In the genomic region with DNA sequence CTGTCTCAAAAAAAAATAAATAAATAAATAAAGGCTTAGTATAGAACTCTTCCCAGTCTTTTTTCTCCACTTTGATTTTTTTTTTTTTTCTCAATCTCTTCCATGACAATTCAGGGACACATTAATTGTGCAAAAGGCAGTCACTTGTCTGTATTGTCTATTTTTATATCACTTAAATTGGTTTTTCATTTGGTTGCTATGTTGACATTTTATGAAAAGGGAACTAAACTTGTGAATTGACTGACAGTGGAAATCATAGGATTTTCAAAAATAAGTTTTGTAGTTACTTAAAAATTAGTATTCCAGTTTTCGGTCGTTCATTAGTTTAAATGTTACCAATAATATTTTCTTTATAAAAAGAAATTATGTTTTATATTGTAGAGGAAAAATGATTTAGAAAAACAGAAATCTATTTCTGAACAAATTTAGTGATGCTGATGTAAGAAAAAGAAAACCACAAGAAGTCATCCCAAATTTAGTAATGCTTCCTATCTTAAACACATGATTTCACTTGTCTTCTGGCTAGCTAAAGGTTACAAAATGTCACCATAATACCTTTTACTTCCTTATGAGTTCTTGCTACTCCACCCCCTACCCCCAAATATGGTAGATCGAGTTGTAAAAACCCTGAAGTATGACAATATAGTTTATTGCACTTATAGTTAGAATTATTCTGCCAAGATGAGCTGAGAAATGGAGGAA, we compare ENCODE assay signal across 22 cellular contexts. TPM values are rescaled to one million over a fixed set of nuclear protein-coding genes. Genes with fewer than 3 reads are reported as not detected.
DNase-seq lines count a peak whose midpoint lies in the region; ATAC-seq and TF ChIP-seq lines count a peak whose summit lies in the region.
"Had no signal": no experiment of that assay in that cellular context is flagged by ENCODE, and none has a peak within 500 bp of the region (broad histone marks: within the 10 kb centered on the region; RNA-seq: fewer than 3 reads in every experiment).

No MANE protein-coding gene starts in this region.

- H2AFZ ChIP-seq in SK-N-SH (ENCODE audit: low read depth) (0 out of 2 replicates have a peak overlapping the region, but pooled peaks have one; percentile 31), PC-9 (no peak overlapping the region)
- H2AFZ ChIP-seq: hepatocyte had no signal

- H3K79me2 ChIP-seq in SK-N-SH (ENCODE audit: insufficient read depth) (no peaks in the 10 kb centered on the region), PC-9 (ENCODE audit: low read depth) (peaks cover 99% of the 10 kb centered on the region)

- no peaks in the 10 kb centered on the region for H4K20me1 ChIP-seq in SK-N-SH (ENCODE audit: insufficient read depth)
- peaks cover 34% of the 10 kb centered on the region for H4K20me1 ChIP-seq in PC-9 (ENCODE audit: insufficient read depth)

- CTCF ChIA-PET in SK-N-SH (lab: Yijun Ruan, JAX) = no interaction called here
- CTCF ChIA-PET in PC-9 (lab: Charles Lee) = no interaction called here

- H3K9me3 ChIP-seq in SK-N-SH (no peaks in the 10 kb centered on the region), PC-9 (ENCODE audit: insufficient read depth, low read depth) (peaks cover 4% of the 10 kb centered on the region), transverse colon (no peaks in the 10 kb centered on the region)
- H3K9me3 ChIP-seq: body of pancreas, colonic mucosa had no signal

- DNase-seq in SK-N-SH = no peak
- no peak for DNase-seq in PC-9
- DNase-seq in left colon = no peak
- no peak for DNase-seq in transverse colon
- no peak for DNase-seq in NCI-H1694 treated with DMSO at 0.1 percent for 48 hours (lab: John Stamatoyannopoulos, UW)
- no peak for DNase-seq in cerebellum (ENCODE audit: low spot score)
- DNase-seq in dedifferentiated amniotic fluid mesenchymal stem cell (ENCODE audit: extremely low spot score) = no peak
- DNase-seq: 8988T; activated T-cell treated with anti-CD3 and anti-CD28 coated beads for 4 hours; body of pancreas; colonic mucosa; GDM1; H9; mammary epithelial cell; naive thymus-derived CD8-positive, alpha-beta T cell; NCI-H1694; NCI-H345; posterior cingulate gyrus; stimulated activated CD4-positive, alpha-beta T cell treated with anti-CD3 and anti-CD28 coated beads, Interleukin-2, amount 100 ng/mL, for 48 hours; T-cell had no signal

- H3K4me3 ChIP-seq in SK-N-SH (ENCODE audit: low read depth in 2 of 2, low read length in 1 of 2) (no peak overlapping the region), PC-9 (no peak overlapping the region), transverse colon (no peak overlapping the region)
- H3K4me3 ChIP-seq: body of pancreas, colonic mucosa, hepatocyte had no signal

- no peak overlapping the region for H3K4me2 ChIP-seq in SK-N-SH
- no peak overlapping the region for H3K4me2 ChIP-seq in PC-9
- H3K4me2 ChIP-seq: hepatocyte had no signal

- ATAC-seq in SK-N-SH treated with all-trans-retinoic acid at 6 μM for 48 hours (no peak), left colon (peak; percentile 96)
- ATAC-seq: body of pancreas; naive thymus-derived CD8-positive, alpha-beta T cell; T-cell had no signal

- no peak overlapping the region for H3K9ac ChIP-seq in SK-N-SH

- TF ChIP-seq EP300 in SK-N-SH (IDR thresholded peaks at IDR 0.05; ENCODE audit: borderline replicate concordance in 1 of 2, low read depth in 1 of 2, low read length in 1 of 2) = no peak
- TF ChIP-seq EP300 in transverse colon (IDR thresholded peaks at IDR 0.05; ENCODE audit: low read depth) = no peak

- H3F3A ChIP-seq in SK-N-SH (replicated peaks; ENCODE audit: insufficient read depth) (no peaks in the 10 kb centered on the region), PC-9 (ENCODE audit: insufficient read depth, low read depth) (peaks cover 48% of the 10 kb centered on the region)

- H3K4me1 ChIP-seq in SK-N-SH (ENCODE audit: control insufficient read depth in 1 of 2, insufficient read depth in 2 of 2, low read depth in 1 of 2, low read length in 1 of 2) = no peaks in the 10 kb centered on the region
- peaks cover 11% of the 10 kb centered on the region for H3K4me1 ChIP-seq in PC-9 (replicated peaks; ENCODE audit: insufficient read depth)
- peaks cover 0 to 28% (median 14%) of the 10 kb centered on the region in 4 donors for H3K4me1 ChIP-seq in transverse colon
- H3K4me1 ChIP-seq: body of pancreas had no signal

- in situ Hi-C loops in transverse colon (cut with MboI; ENCODE audit: low pct_ligation_motif_present in 1 of 4, low pct_unique_long_range_greater_than_20kb in 1 of 4, low sequenced_read_pairs in 3 of 4) = no loop called here

- no TSS peak for BruUV-seq in PC-9 (replicated peaks; lab: Mats Ljungman, UMichigan)

- no peak overlapping the region for H3K27ac ChIP-seq in SK-N-SH (ENCODE audit: low read depth in 2 of 2, low read length in 1 of 2)
- peak overlapping the region; percentile 33 for H3K27ac ChIP-seq in PC-9
- H3K27ac ChIP-seq in transverse colon = peak overlapping the region; percentile 38 to 61 (median 57)
- H3K27ac ChIP-seq: colonic mucosa, hepatocyte had no signal

- no peaks in the 10 kb centered on the region for H3K36me3 ChIP-seq in SK-N-SH (replicated peaks in 1 of 2; ENCODE audit: control insufficient read depth in 1 of 2, insufficient read depth in 2 of 2, low read length in 1 of 2)
- H3K36me3 ChIP-seq in PC-9 (ENCODE audit: low read depth) = peaks cover 60% of the 10 kb centered on the region
- no peaks in the 10 kb centered on the region for H3K36me3 ChIP-seq in transverse colon
- H3K36me3 ChIP-seq: colonic mucosa had no signal

- WGBS in SK-N-SH (ENCODE audit: low lambda C conversion rate) = 83% methylated on average over 3 of the region's 3 CpGs
- 45 to 55% methylated on average over 3 of the region's 3 CpGs for WGBS in transverse colon (ENCODE audit: low coverage in 1 of 2), 2 donors

- H3K27me3 ChIP-seq in SK-N-SH (ENCODE audit: insufficient read depth) (no peaks in the 10 kb centered on the region), PC-9 (ENCODE audit: insufficient read depth, low read depth) (no peaks in the 10 kb centered on the region), transverse colon (no peaks in the 10 kb centered on the region)
- H3K27me3 ChIP-seq: body of pancreas, colonic mucosa, hepatocyte had no signal

- POLR2A ChIA-PET in SK-N-SH (lab: Yijun Ruan, JAX) (no interaction called here), PC-9 (lab: Charles Lee; ENCODE audit: unreplicated experiment) (no interaction called here)

- H3K9me2 ChIP-seq in SK-N-SH = no peaks in the 10 kb centered on the region
- H3K9me2 ChIP-seq in PC-9 (ENCODE audit: insufficient read depth) = no peaks in the 10 kb centered on the region

- intact Hi-C loops in PC-9 (cut with micrococcal nuclease; ENCODE audit: unreplicated experiment) (no loop called here), left colon (cut with DNase I, micrococcal nuclease) (no loop called here), transverse colon (cut with DNase I; ENCODE audit: low total_unique reads) (no loop called here)

- TF ChIP-seq CTCF in SK-N-SH (IDR thresholded peaks at IDR 0.05) (no peak), PC-9 (conservative IDR thresholded peaks at IDR 0.05) (no peak), transverse colon (IDR thresholded peaks at IDR 0.05) (no peak)

- no peak for TF ChIP-seq RAD21 in SK-N-SH (IDR thresholded peaks at IDR 0.05; ENCODE audit: low read length)

- no peak for TF ChIP-seq POLR2A in transverse colon (IDR thresholded peaks at IDR 0.05)

TF ChIP-seq in SK-N-SH, 30 proteins besides CTCF, POLR2A, EP300 and RAD21 (continues in another document):
- TF ChIP-seq MXI1 (IDR thresholded peaks at IDR 0.05; ENCODE audit: low read depth, low read length) (no peak), ELF1 (IDR thresholded peaks at IDR 0.05) (no peak), TCF12 (IDR thresholded peaks at IDR 0.05) (no peak), TAF1 (IDR thresholded peaks at IDR 0.05; ENCODE audit: borderline replicate concordance, low read depth, low read length) (no peak), FOXM1 (IDR thresholded peaks at IDR 0.05; ENCODE audit: low read depth) (no peak), SMC3 (IDR thresholded peaks at IDR 0.05; ENCODE audit: low read depth, low read length) (no peak)
- TF ChIP-seq, protein P1, sequence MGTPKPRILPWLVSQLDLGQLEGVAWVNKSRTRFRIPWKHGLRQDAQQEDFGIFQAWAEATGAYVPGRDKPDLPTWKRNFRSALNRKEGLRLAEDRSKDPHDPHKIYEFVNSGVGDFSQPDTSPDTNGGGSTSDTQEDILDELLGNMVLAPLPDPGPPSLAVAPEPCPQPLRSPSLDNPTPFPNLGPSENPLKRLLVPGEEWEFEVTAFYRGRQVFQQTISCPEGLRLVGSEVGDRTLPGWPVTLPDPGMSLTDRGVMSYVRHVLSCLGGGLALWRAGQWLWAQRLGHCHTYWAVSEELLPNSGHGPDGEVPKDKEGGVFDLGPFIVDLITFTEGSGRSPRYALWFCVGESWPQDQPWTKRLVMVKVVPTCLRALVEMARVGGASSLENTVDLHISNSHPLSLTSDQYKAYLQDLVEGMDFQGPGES (IDR thresholded peaks at IDR 0.05; ENCODE audit: low read depth, low read length) = no peak

TF ChIP-seq in SK-N-SH treated with all-trans-retinoic acid at 6 μM for 48 hours, 23 proteins besides CTCF, POLR2A, EP300 and RAD21 (continues in another document):
- TF ChIP-seq ZC3H10 (CRISPR knock-in tag; IDR thresholded peaks at IDR 0.05) (no peak), ZNF8 (CRISPR knock-in tag; IDR thresholded peaks at IDR 0.05) (no peak), ARNTL (CRISPR knock-in tag; IDR thresholded peaks at IDR 0.05; ENCODE audit: borderline replicate concordance, low read depth) (no peak), PPARA (CRISPR knock-in tag; IDR thresholded peaks at IDR 0.05; ENCODE audit: borderline replicate concordance) (no peak), ISL1 (CRISPR knock-in tag; IDR thresholded peaks at IDR 0.05) (no peak), ZNF565 (CRISPR knock-in tag; conservative IDR thresholded peaks at IDR 0.05; ENCODE audit: low read depth) (no peak), ESRRG (CRISPR knock-in tag; IDR thresholded peaks at IDR 0.05) (no peak), ZFP30 (CRISPR knock-in tag; IDR thresholded peaks at IDR 0.05) (no peak), CSDC2 (CRISPR knock-in tag; IDR thresholded peaks at IDR 0.05) (no peak)

RNA-seq across cellular contexts. Expression of a gene that starts 36.9 kb away (rescaled TPM):
- 2.5 and 2.8 TPM in 2 replicates for polyA plus RNA-seq in SK-N-SH (2012; rRNA removed)
- 3.3 and 3.4 TPM in 2 replicates for polyA plus RNA-seq in SK-N-SH (2012; cell fraction: cytosol; rRNA removed)
- polyA plus RNA-seq in SK-N-SH (2012; cell fraction: nucleus; rRNA removed) = 1.3 and 1.7 TPM in 2 replicates
- total RNA-seq in PC-9 (2021) (60.2 and 61.5 TPM in 2 replicates), left colon (100 to 1,000 TPM in 1 of 2 donors, 10 to 100 TPM in 1; 91.2 to 143 TPM), transverse colon (100 to 1,000 TPM in 3 of 4 donors, 10 to 100 TPM in 1; 16.9 to 146 (median 117) TPM), cerebellum (2.7 TPM)
- total RNA-seq: naive thymus-derived CD8-positive, alpha-beta T cell had no signal
- polyA plus RNA-seq: naive thymus-derived CD8-positive, alpha-beta T cell had no signal

Comparison
In these comparisons a context has a peak if more than half of its experiments do, and no peak if none do; other contexts are left out.
1. H3K27ac ChIP-seq: peak in PC-9 (single experiment) and transverse colon (4 of 4); none in SK-N-SH (0 of 2).